16 cellular contexts compared by ENCODE assay signal in genomic region chr17:8091033-8091687, GRCh38. TPM values are rescaled to one million over a fixed set of nuclear protein-coding genes. Genes with fewer than 3 reads are reported as not detected.
A peak's percentile ranks its signal among the peaks of the same experiment; 100 is the strongest.
DNase-seq lines count a peak whose midpoint lies in the region; ATAC-seq and TF ChIP-seq lines count a peak whose summit lies in the region.
"Had no signal": no experiment of that assay in that cellular context is flagged by ENCODE, and none has a peak within 500 bp of the region (broad histone marks: within the 10 kb centered on the region; RNA-seq: fewer than 3 reads in every experiment).

No MANE protein-coding gene starts in this region.

- peak overlapping the region; percentile 40 for H3K27ac ChIP-seq in OCI-LY7 (ENCODE audit: low read depth, low read length, poor library complexity, severe bottlenecking)
- H3K27ac ChIP-seq: 22Rv1, coronary artery, transverse colon had no signal

- H3K36me3 Mint-ChIP-seq in stimulated activated naive B cell treated with anti-CD40 and anti-IgM and Interleukin-4, amounts not matched to agents 10 μg/mL and 1 μg/mL and 100 μg/mL, for 72 hours, result no peaks in the 10 kb centered on the region
- H3K36me3 Mint-ChIP-seq: CD8-positive, alpha-beta memory T cell had no signal

- peak overlapping the region; percentile 57 for H3K4me3 ChIP-seq in OCI-LY7 (ENCODE audit: low read depth, low read length, poor library complexity, severe bottlenecking)
- H3K4me3 ChIP-seq: coronary artery, transverse colon had no signal

- peak; percentile 76 for ATAC-seq in HG03060 (IDR thresholded peaks at IDR 0.05; ENCODE audit: low read depth, unreplicated experiment)
- peak; percentile 96 for ATAC-seq in stimulated activated naive B cell treated with anti-CD40 and anti-IgM and Interleukin-4, amounts not matched to agents 10 μg/mL and 1 μg/mL and 100 μg/mL, for 72 hours (replicated peaks)

- CTCF ChIA-PET in OCI-LY7 (lab: Charles Lee; ENCODE audit: unreplicated experiment), result interaction anchor here (0.7 to 1.3 kb wide), 4 partner anchors 12 to 32 kb away, joined by 3 to 7 read pairs (median 4); no protein-coding TSS in a partner anchor

- no peaks in the 10 kb centered on the region for H3K36me3 ChIP-seq in OCI-LY7 (ENCODE audit: insufficient read depth, low read length)
- H3K36me3 ChIP-seq: transverse colon had no signal

- POLR2A ChIA-PET in OCI-LY7 (lab: Charles Lee), result interaction anchor here (0.5 to 1.9 kb wide), 6 partner anchors 10 to 798 kb away, joined by 3 to 8 read pairs (median 4); no protein-coding TSS in a partner anchor

- no peaks in the 10 kb centered on the region for H4K20me1 ChIP-seq in OCI-LY7 (ENCODE audit: insufficient read depth, low read length)

- H3K79me2 ChIP-seq in OCI-LY7 (ENCODE audit: insufficient read depth, low read depth, low read length), result no peaks in the 10 kb centered on the region

- peak overlapping the region; percentile 42 to 72 for H3K4me3 Mint-ChIP-seq in stimulated activated naive B cell treated with anti-CD40 and anti-IgM and Interleukin-4, amounts not matched to agents 10 μg/mL and 1 μg/mL and 100 μg/mL, for 72 hours
- H3K4me3 Mint-ChIP-seq: CD8-positive, alpha-beta memory T cell had no signal

- peaks cover 22% of the 10 kb centered on the region for H3K4me1 ChIP-seq in OCI-LY7 (ENCODE audit: insufficient read depth, low read length, poor library complexity, severe bottlenecking)
- H3K4me1 ChIP-seq: transverse colon had no signal

- no TSS peak for BruUV-seq in OCI-LY7 (replicated peaks; lab: Mats Ljungman, UMichigan)

- H3K9me2 ChIP-seq in OCI-LY7 (ENCODE audit: insufficient read depth, low read length), result no peaks in the 10 kb centered on the region

- peaks cover 27 to 30% of the 10 kb centered on the region in 2 donors for H3K4me1 Mint-ChIP-seq in stimulated activated naive B cell treated with anti-CD40 and anti-IgM and Interleukin-4, amounts not matched to agents 10 μg/mL and 1 μg/mL and 100 μg/mL, for 72 hours

- peak; percentile 9 for DNase-seq in NOMO-1 treated with DMSO at 0.1 percent for 48 hours (lab: John Stamatoyannopoulos, UW; ENCODE audit: unreplicated experiment)
- no peak for DNase-seq in NOMO-1 treated with dmso at 0.1 percent for 144 hours (lab: John Stamatoyannopoulos, UW; ENCODE audit: unreplicated experiment)
- peak; percentile 94 for DNase-seq in OCI-LY7 (ENCODE audit: low spot score)
- peak; percentile 84 for DNase-seq in stimulated activated naive B cell treated with anti-CD40 and anti-IgM and Interleukin-4, amounts not matched to agents 10 μg/mL and 1 μg/mL and 100 μg/mL, for 72 hours
- DNase-seq in NCI-H2227 (lab: John Stamatoyannopoulos, UW; ENCODE audit: unreplicated experiment), result no peak
- no peak for DNase-seq in NCI-H69 (lab: John Stamatoyannopoulos, UW)
- DNase-seq in pons (ENCODE audit: low spot score), result no peak
- DNase-seq: activated T-cell treated with anti-CD3 and anti-CD28 coated beads, Interleukin-2, amount 50 U/mL, for 48 hours; CD8-positive, alpha-beta memory T cell; NCI-H2107; nucleus accumbens; transverse colon had no signal

- no peaks in the 10 kb centered on the region for H3K9me3 Mint-ChIP-seq in stimulated activated naive B cell treated with anti-CD40 and anti-IgM and Interleukin-4, amounts not matched to agents 10 μg/mL and 1 μg/mL and 100 μg/mL, for 72 hours
- H3K9me3 Mint-ChIP-seq: CD8-positive, alpha-beta memory T cell had no signal

- H3K4me2 ChIP-seq in OCI-LY7 (ENCODE audit: low read length), result peak overlapping the region; percentile 96

- peak overlapping the region; percentile 80; the same call in 1 of the 2 replicates for H2AFZ ChIP-seq in OCI-LY7 (ENCODE audit: low read length)

- intact Hi-C loops in OCI-LY7 (cut with micrococcal nuclease; ENCODE audit: unreplicated experiment), result no loop called here

- H3K27me3 Mint-ChIP-seq in stimulated activated naive B cell treated with anti-CD40 and anti-IgM and Interleukin-4, amounts not matched to agents 10 μg/mL and 1 μg/mL and 100 μg/mL, for 72 hours, result peaks cover 28 to 29% of the 10 kb centered on the region in 2 donors

- no peaks in the 10 kb centered on the region for H3K9me3 ChIP-seq in OCI-LY7 (ENCODE audit: low read length)
- H3K9me3 ChIP-seq: transverse colon had no signal

- TF ChIP-seq CTCF in OCI-LY7 (conservative IDR thresholded peaks at IDR 0.05; ENCODE audit: low read length), result no peak

- H3K27ac Mint-ChIP-seq in stimulated activated naive B cell treated with anti-CD40 and anti-IgM and Interleukin-4, amounts not matched to agents 10 μg/mL and 1 μg/mL and 100 μg/mL, for 72 hours, result peak overlapping the region; percentile 84
- H3K27ac Mint-ChIP-seq: CD8-positive, alpha-beta memory T cell had no signal

RNA-seq across cellular contexts. Expression of gene ALOX12B, which starts 3.6 kb away (rescaled TPM):
- total RNA-seq in OCI-LY7 (2014; rRNA removed; shearing (Covaris generic)), result 2.0 TPM in 1 of 2 replicates, not detected in the other
- total RNA-seq in OCI-LY7 (2022), result 4.5 and 5.3 TPM in 2 replicates
- total RNA-seq: lung microvascular endothelial cell, transverse colon had no signal

RNA-seq across cellular contexts. Expression of gene ALOXE3, which starts 27.2 kb away (rescaled TPM):
- not detected in 2 replicates for total RNA-seq in OCI-LY7 (2014; rRNA removed; shearing (Covaris generic))
- 0.10 TPM in 1 of 2 replicates, not detected in the other for total RNA-seq in OCI-LY7 (2022)
- total RNA-seq: CD8-positive, alpha-beta memory T cell; lung microvascular endothelial cell had no signal

RNA-seq across cellular contexts. Expression of gene HES7, which starts 32.7 kb away (rescaled TPM):
- total RNA-seq in OCI-LY7 (2014; rRNA removed; shearing (Covaris generic)), result 0.44 and 0.75 TPM in 2 replicates
- total RNA-seq in OCI-LY7 (2022), result 4.6 and 5.8 TPM in 2 replicates
- total RNA-seq: lung microvascular endothelial cell, transverse colon had no signal

RNA-seq across cellular contexts. Expression of gene ALOX15B, which starts 52.3 kb away (rescaled TPM):
- not detected in 2 replicates for total RNA-seq in OCI-LY7 (2014; rRNA removed; shearing (Covaris generic))
- not detected in 2 replicates for total RNA-seq in OCI-LY7 (2022)
- total RNA-seq: CD8-positive, alpha-beta memory T cell; lung microvascular endothelial cell had no signal

Comparison
In these comparisons a context has a peak if more than half of its experiments do, and no peak if none do; other contexts are left out.
1. DNase-seq: peak in NOMO-1 treated with DMSO at 0.1 percent for 48 hours (single experiment), OCI-LY7 (single experiment) and stimulated activated naive B cell treated with anti-CD40 and anti-IgM and Interleukin-4, amounts not matched to agents 10 μg/mL and 1 μg/mL and 100 μg/mL, for 72 hours (single experiment); none in NOMO-1 treated with dmso at 0.1 percent for 144 hours (single experiment), NCI-H2227 (single experiment), NCI-H69 (single experiment) and pons (single experiment).